Comparison of ENCODE assay signal across 12 cellular contexts in genomic region chr11:13962198-13962561, GRCh38. TPM values are rescaled to one million over a fixed set of nuclear protein-coding genes. Genes with fewer than 3 reads are reported as not detected.
A peak's percentile ranks its signal among the peaks of the same experiment; 100 is the strongest.
DNase-seq lines count a peak whose midpoint lies in the region; ATAC-seq and TF ChIP-seq lines count a peak whose summit lies in the region.
"Had no signal": no experiment of that assay in that cellular context is flagged by ENCODE, and none has a peak within 500 bp of the region (broad histone marks: within the 10 kb centered on the region; RNA-seq: fewer than 3 reads in every experiment).

No MANE protein-coding gene starts in this region.

- H3K36me3 ChIP-seq in H7 (replicated peaks; ENCODE audit: control insufficient read depth, insufficient read depth, low read length), result no peaks in the 10 kb centered on the region
- no peaks in the 10 kb centered on the region for H3K36me3 ChIP-seq in iPS-15b (ENCODE audit: control insufficient read depth, insufficient read depth, low read length)
- no peaks in the 10 kb centered on the region for H3K36me3 ChIP-seq in sigmoid colon

- H3K4me3 ChIP-seq in H7 (ENCODE audit: insufficient read depth, low read depth, low read length), result peak overlapping the region; percentile 47
- peak overlapping the region; percentile 69 for H3K4me3 ChIP-seq in iPS-15b (ENCODE audit: low read depth, low read length)
- peak overlapping the region; percentile 33 to 54 (median 50) for H3K4me3 ChIP-seq in sigmoid colon

- H3K27ac Mint-ChIP-seq in activated CD8-positive, alpha-beta T cell treated with anti-CD3 and anti-CD28 coated beads for 36 hours, result no peak overlapping the region

- ATAC-seq in activated CD8-positive, alpha-beta T cell treated with anti-CD3 and anti-CD28 coated beads for 36 hours, result no peak
- ATAC-seq in HG02981 (IDR thresholded peaks at IDR 0.05; ENCODE audit: unreplicated experiment), result no peak
- no peak for ATAC-seq in GM21423 (IDR thresholded peaks at IDR 0.05; ENCODE audit: unreplicated experiment)
- ATAC-seq: HCT116 had no signal

- H3K27ac ChIP-seq in sigmoid colon, result peak overlapping the region in 3 of 4 donors; percentile 55 to 69 (median 64)

- H3K27me3 ChIP-seq in H7 (ENCODE audit: control insufficient read depth, insufficient read depth, low read length), result peaks cover 69% of the 10 kb centered on the region
- H3K27me3 ChIP-seq in iPS-15b (ENCODE audit: control insufficient read depth, insufficient read depth, low read length), result peaks cover 79% of the 10 kb centered on the region
- H3K27me3 ChIP-seq in sigmoid colon, result peaks cover 6 to 65% (median 33%) of the 10 kb centered on the region in 3 donors

- WGBS in sigmoid colon, 2 donors, result 11 to 36% methylated on average over 16 of the region's 16 CpGs

- POLR2A ChIA-PET in activated CD8-positive, alpha-beta T cell treated with anti-CD3 and anti-CD28 coated beads for 36 hours (lab: Charles Lee), result interaction anchor here (0.6 to 0.8 kb wide), 3 partner anchors 8 to 513 kb away, joined by 3 read pairs; no protein-coding TSS in a partner anchor

- H3K9me3 Mint-ChIP-seq in activated CD8-positive, alpha-beta T cell treated with anti-CD3 and anti-CD28 coated beads for 36 hours, result no peaks in the 10 kb centered on the region

- intact Hi-C loops in activated CD8-positive, alpha-beta T cell treated with anti-CD3 and anti-CD28 coated beads for 36 hours (cut with micrococcal nuclease), result loop anchor here (5.0 kb wide), 1 partner anchor 105 kb away; no protein-coding TSS in a partner anchor
- intact Hi-C loops in sigmoid colon (cut with DNase I), result loop anchor here (5.0 kb wide), 1 partner anchor 70 kb away; no protein-coding TSS in a partner anchor

- H3K4me3 Mint-ChIP-seq in activated CD8-positive, alpha-beta T cell treated with anti-CD3 and anti-CD28 coated beads for 36 hours, result peak overlapping the region; percentile 48

- H3K4me1 ChIP-seq in iPS-15b (ENCODE audit: control insufficient read depth, insufficient read depth, low read length) (peaks cover 24% of the 10 kb centered on the region), sigmoid colon (peaks cover 0 to 30% (median 27%) of the 10 kb centered on the region in 4 donors)

- no peak for TF ChIP-seq EP300 in sigmoid colon (IDR thresholded peaks at IDR 0.05)

- no peaks in the 10 kb centered on the region for H3K36me3 Mint-ChIP-seq in activated CD8-positive, alpha-beta T cell treated with anti-CD3 and anti-CD28 coated beads for 36 hours (ENCODE audit: low read depth)

- TF ChIP-seq POLR2A in sigmoid colon (IDR thresholded peaks at IDR 0.05), result no peak

- no peak for TF ChIP-seq CTCF in activated CD8-positive, alpha-beta T cell treated with anti-CD3 and anti-CD28 coated beads for 36 hours (IDR thresholded peaks at IDR 0.05)
- TF ChIP-seq CTCF in sigmoid colon (IDR thresholded peaks at IDR 0.05), result no peak

- DNase-seq in H7 (no peak), sigmoid colon (no peak), ecto neural progenitor cell (ENCODE audit: low spot score) (no peak), HK-2 (ENCODE audit: unreplicated experiment) (no peak)
- DNase-seq in activated CD8-positive, alpha-beta T cell treated with anti-CD3 and anti-CD28 coated beads for 36 hours, result no peak
- DNase-seq: effector CD8-positive, alpha-beta T cell; NCI-H2171; SHP77 treated with DMSO at 0.1 percent for 48 hours had no signal

- peaks cover 41% of the 10 kb centered on the region for H3K27me3 Mint-ChIP-seq in activated CD8-positive, alpha-beta T cell treated with anti-CD3 and anti-CD28 coated beads for 36 hours

- peaks cover 8% of the 10 kb centered on the region for H3K4me1 Mint-ChIP-seq in activated CD8-positive, alpha-beta T cell treated with anti-CD3 and anti-CD28 coated beads for 36 hours (ENCODE audit: low read depth)

- H3K9ac ChIP-seq in iPS-15b (ENCODE audit: low read depth, low read length), result peak overlapping the region; percentile 37

- no peaks in the 10 kb centered on the region for H3K9me3 ChIP-seq in iPS-15b (ENCODE audit: control insufficient read depth, insufficient read depth, low read length)
- no peaks in the 10 kb centered on the region for H3K9me3 ChIP-seq in sigmoid colon

- CTCF ChIA-PET in activated CD8-positive, alpha-beta T cell treated with anti-CD3 and anti-CD28 coated beads for 36 hours (lab: Charles Lee), result interaction anchor here (0.7 to 3.8 kb wide), 13 partner anchors 8 to 289 kb away, joined by 3 to 42 read pairs (median 4); no protein-coding TSS in a partner anchor

RNA-seq across cellular contexts. Expression of gene SPON1, which starts 0.3 kb away (rescaled TPM):
- total RNA-seq in H7 (2014; rRNA removed; shearing (Covaris generic)), result 3.9 and 4.6 TPM in 2 replicates
- total RNA-seq in activated CD8-positive, alpha-beta T cell treated with anti-CD3 and anti-CD28 coated beads for 36 hours, result 1 to 10 TPM in 1 of 2 experiments, under 1 TPM in 1; 0.96 to 1.4 TPM
- 10 to 100 TPM; 10.0 to 36.8 (median 24.1) TPM for total RNA-seq in sigmoid colon
- 10 to 100 TPM in 1 of 3 donors, 1 to 10 TPM in 2; 6.6 to 12.6 (median 7.2) TPM for polyA plus RNA-seq in sigmoid colon
